ENCODE assay signal across 20 cellular contexts in genomic region chr3:21152555-21152954, GRCh38.
DNase-seq lines count a peak whose midpoint lies in the region; ATAC-seq, FAIRE-seq and TF ChIP-seq lines count a peak whose summit lies in the region.
"Had no signal": no experiment of that assay in that cellular context is flagged by ENCODE, and none has a peak within 500 bp of the region (broad histone marks: within the 10 kb centered on the region; RNA-seq: fewer than 3 reads in every experiment).

No MANE protein-coding gene starts in this region.

- no peak for TF ChIP-seq CTCF in transverse colon (IDR thresholded peaks at IDR 0.05)
- no peak for TF ChIP-seq CTCF in endothelial cell (IDR thresholded peaks at IDR 0.05; ENCODE audit: unreplicated experiment)

- intact Hi-C loops in transverse colon (cut with DNase I; ENCODE audit: low total_unique reads), result no loop called here

- H3K9me3 ChIP-seq in transverse colon, result no peaks in the 10 kb centered on the region

- no peak overlapping the region for H3K27ac ChIP-seq in transverse colon
- H3K27ac ChIP-seq: BLaER1 had no signal

- WGBS in transverse colon (ENCODE audit: low coverage in 1 of 2), 2 donors, result 62 to 74% methylated on average over 5 of the region's 5 CpGs

- no peaks in the 10 kb centered on the region for H3K36me3 Mint-ChIP-seq in endothelial cell (ENCODE audit: low read depth, unreplicated experiment)
- H3K36me3 Mint-ChIP-seq: CD14-positive monocyte; CD4-positive, alpha-beta memory T cell had no signal

- no peaks in the 10 kb centered on the region for H3K27me3 Mint-ChIP-seq in endothelial cell (ENCODE audit: unreplicated experiment)
- H3K27me3 Mint-ChIP-seq: CD4-positive, alpha-beta memory T cell had no signal

- H3K4me1 Mint-ChIP-seq in endothelial cell (ENCODE audit: unreplicated experiment), result no peaks in the 10 kb centered on the region
- H3K4me1 Mint-ChIP-seq: CD14-positive monocyte; CD4-positive, alpha-beta memory T cell; GM23338 had no signal

- TF ChIP-seq POLR2A in H54 (IDR thresholded peaks at IDR 0.05; ENCODE audit: low read depth, low read length), result no peak
- no peak for TF ChIP-seq POLR2A in transverse colon (IDR thresholded peaks at IDR 0.05)

- TF ChIP-seq EP300 in transverse colon (IDR thresholded peaks at IDR 0.05; ENCODE audit: low read depth), result no peak

- H3K27me3 ChIP-seq in transverse colon, result no peaks in the 10 kb centered on the region
- H3K27me3 ChIP-seq: BLaER1 had no signal

- H3K27ac Mint-ChIP-seq in endothelial cell (ENCODE audit: unreplicated experiment), result no peak overlapping the region
- H3K27ac Mint-ChIP-seq: CD14-positive monocyte, GM23338, HFFc6 had no signal

- ATAC-seq in GM18868 (IDR thresholded peaks at IDR 0.05; ENCODE audit: unreplicated experiment) (peak; percentile 82), HG03469 (IDR thresholded peaks at IDR 0.05; ENCODE audit: unreplicated experiment) (peak; percentile 46)
- ATAC-seq: GM23338, HCT116 had no signal

- no peaks in the 10 kb centered on the region for H3K4me1 ChIP-seq in transverse colon

- H3K9me3 Mint-ChIP-seq in endothelial cell (ENCODE audit: unreplicated experiment), result no peaks in the 10 kb centered on the region
- H3K9me3 Mint-ChIP-seq: GM23338, HFFc6 had no signal

- FAIRE-seq in H54 (lab: Jason Lieb, UNC) (peak; percentile 45), urothelium cell line (lab: Jason Lieb, UNC) (peak; percentile 5)
- FAIRE-seq: GM18507 had no signal

- in situ Hi-C loops in transverse colon (cut with MboI; ENCODE audit: low pct_ligation_motif_present in 1 of 4, low pct_unique_long_range_greater_than_20kb in 1 of 4, low sequenced_read_pairs in 3 of 4), result no loop called here

- no peaks in the 10 kb centered on the region for H3K36me3 ChIP-seq in transverse colon
- H3K36me3 ChIP-seq: BLaER1 had no signal

- DNase-seq in H54 (ENCODE audit: insufficient read length, low spot score), result no peak
- DNase-seq in urothelium cell line (ENCODE audit: low spot score), result no peak
- no peak for DNase-seq in transverse colon
- no peak for DNase-seq in endothelial cell (ENCODE audit: low spot score)
- DNase-seq in Kasumi-1 (lab: John Stamatoyannopoulos, UW), result no peak
- DNase-seq: 8988T; Calu3; CD4-positive, alpha-beta memory T cell; DMS79 treated with DMSO at 0.1 percent for 48 hours; GF-D8; H7; HFFc6; KG1 had no signal

- H3K4me3 ChIP-seq in transverse colon, result no peak overlapping the region
- H3K4me3 ChIP-seq: BLaER1, GM23338 had no signal

- no peak overlapping the region for H3K4me3 Mint-ChIP-seq in endothelial cell (ENCODE audit: unreplicated experiment)
- H3K4me3 Mint-ChIP-seq: CD14-positive monocyte; CD4-positive, alpha-beta memory T cell; GM23338; HFFc6 had no signal
